Comparison of ENCODE assay signal across 14 cellular contexts in the genomic region with DNA sequence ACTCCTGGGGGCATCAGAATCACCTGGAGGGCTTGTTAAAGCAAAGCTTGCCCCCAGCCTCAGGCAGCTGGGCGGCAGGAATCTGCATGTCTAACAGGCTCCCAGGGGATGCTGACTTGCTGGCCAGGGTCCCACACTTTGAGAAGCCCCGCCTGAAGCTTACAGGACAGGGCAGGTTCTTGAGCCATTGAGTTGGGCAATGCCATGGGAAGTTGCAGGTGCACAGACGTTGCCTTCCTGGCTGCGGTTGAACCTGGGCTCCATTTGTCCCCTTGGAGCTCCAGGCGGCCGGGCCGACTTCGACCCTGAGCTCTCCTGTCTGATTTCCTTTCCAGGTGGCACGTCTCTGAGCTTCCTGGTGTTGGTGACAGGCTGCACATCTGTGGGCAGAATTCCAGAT. TPM values are rescaled to one million over a fixed set of nuclear protein-coding genes. Genes with fewer than 3 reads are reported as not detected.
DNase-seq lines count a peak whose midpoint lies in the region; TF ChIP-seq lines count a peak whose summit lies in the region.
"Had no signal": no experiment of that assay in that cellular context is flagged by ENCODE, and none has a peak within 500 bp of the region (broad histone marks: within the 10 kb centered on the region; RNA-seq: fewer than 3 reads in every experiment).

No MANE protein-coding gene starts in this region.

- H3K27ac ChIP-seq in AG04450 (ENCODE audit: low read depth, low read length), result peak overlapping the region; percentile 31
- H3K27ac ChIP-seq: C4-2B, ovary, SJCRH30 had no signal

- H3K36me3 Mint-ChIP-seq in Caco-2 (ENCODE audit: insufficient read depth, unreplicated experiment), result peaks cover 33% of the 10 kb centered on the region
- H3K36me3 Mint-ChIP-seq in dendritic cell treated with granulocyte-macrophage colony-stimulating factor and Interleukin-4, amounts not matched to agents 40 ng/mL and 50 ng/mL, for 4 days (ENCODE audit: low read depth), result peaks cover 6% of the 10 kb centered on the region
- H3K36me3 Mint-ChIP-seq in osteocyte (ENCODE audit: unreplicated experiment), result peaks cover 19% of the 10 kb centered on the region
- no peaks in the 10 kb centered on the region for H3K36me3 Mint-ChIP-seq in nephron progenitor cell (ENCODE audit: low read depth)

- H3K9me3 Mint-ChIP-seq in Caco-2 (ENCODE audit: unreplicated experiment), result no peaks in the 10 kb centered on the region
- H3K9me3 Mint-ChIP-seq in dendritic cell treated with granulocyte-macrophage colony-stimulating factor and Interleukin-4, amounts not matched to agents 40 ng/mL and 50 ng/mL, for 4 days, result no peaks in the 10 kb centered on the region
- H3K9me3 Mint-ChIP-seq in osteocyte (ENCODE audit: unreplicated experiment), result no peaks in the 10 kb centered on the region
- no peaks in the 10 kb centered on the region for H3K9me3 Mint-ChIP-seq in nephron progenitor cell

- H3K36me3 ChIP-seq in Caco-2 (ENCODE audit: control insufficient read depth, insufficient read depth, low read length), result no peaks in the 10 kb centered on the region; the same call in none of the 2 replicates
- H3K36me3 ChIP-seq: ovary had no signal

- CTCF ChIA-PET in AG04450 (lab: Charles Lee) (no interaction called here), Caco-2 (lab: Charles Lee) (no interaction called here)

- BruUV-seq in Caco-2 (replicated peaks; lab: Mats Ljungman, UMichigan), result no TSS peak

- H3K4me3 Mint-ChIP-seq in Caco-2 (ENCODE audit: unreplicated experiment), result no peak overlapping the region
- no peak overlapping the region for H3K4me3 Mint-ChIP-seq in dendritic cell treated with granulocyte-macrophage colony-stimulating factor and Interleukin-4, amounts not matched to agents 40 ng/mL and 50 ng/mL, for 4 days
- H3K4me3 Mint-ChIP-seq in osteocyte (ENCODE audit: unreplicated experiment), result no peak overlapping the region
- H3K4me3 Mint-ChIP-seq in nephron progenitor cell, result no peak overlapping the region

- H3K27ac Mint-ChIP-seq in Caco-2 (ENCODE audit: unreplicated experiment) (peak overlapping the region; percentile 84), osteocyte (ENCODE audit: unreplicated experiment) (peak overlapping the region; percentile 99), nephron progenitor cell (no peak overlapping the region)
- peak overlapping the region; percentile 92 for H3K27ac Mint-ChIP-seq in dendritic cell treated with granulocyte-macrophage colony-stimulating factor and Interleukin-4, amounts not matched to agents 40 ng/mL and 50 ng/mL, for 4 days

- H3K4me3 ChIP-seq in AG04450 (ENCODE audit: low read depth, low read length), result no peak overlapping the region
- H3K4me3 ChIP-seq in Caco-2 (ENCODE audit: low read depth, low read length), result no peak overlapping the region
- H3K4me3 ChIP-seq: ovary, SJCRH30 had no signal

- peaks cover 25% of the 10 kb centered on the region for H3K4me1 Mint-ChIP-seq in Caco-2 (ENCODE audit: low read depth, unreplicated experiment)
- H3K4me1 Mint-ChIP-seq in dendritic cell treated with granulocyte-macrophage colony-stimulating factor and Interleukin-4, amounts not matched to agents 40 ng/mL and 50 ng/mL, for 4 days (ENCODE audit: low read depth), result peaks cover 70% of the 10 kb centered on the region
- peaks cover 82% of the 10 kb centered on the region for H3K4me1 Mint-ChIP-seq in osteocyte (ENCODE audit: unreplicated experiment)
- peaks cover 59% of the 10 kb centered on the region for H3K4me1 Mint-ChIP-seq in nephron progenitor cell

- H3K27me3 ChIP-seq in AG04450 (ENCODE audit: control insufficient read depth, insufficient read depth, low read length) (no peaks in the 10 kb centered on the region), Caco-2 (replicated peaks; ENCODE audit: control insufficient read depth, insufficient read depth, low read length) (no peaks in the 10 kb centered on the region)
- H3K27me3 ChIP-seq: ovary, SJCRH30 had no signal

- H3K9me3 ChIP-seq in AG04450 (ENCODE audit: control insufficient read depth, insufficient read depth, low read length), result peaks cover 6% of the 10 kb centered on the region; the same call in 1 of the 2 replicates
- H3K9me3 ChIP-seq in Caco-2, result no peaks in the 10 kb centered on the region
- H3K9me3 ChIP-seq: ovary, SJCRH30 had no signal

- TF ChIP-seq CTCF in AG04450 (IDR thresholded peaks at IDR 0.05; ENCODE audit: low read depth, low read length) (no peak), Caco-2 (IDR thresholded peaks at IDR 0.05; ENCODE audit: insufficient read depth in 1 of 2, low read depth in 1 of 2, low read length in 1 of 2, severe bottlenecking in 1 of 2, unreplicated experiment in 1 of 2) (no peak), osteocyte (IDR thresholded peaks at IDR 0.05) (no peak), nephron progenitor cell (IDR thresholded peaks at IDR 0.05) (no peak)

- POLR2A ChIA-PET in AG04450 (lab: Yijun Ruan, JAX) (no interaction called here), Caco-2 (lab: Charles Lee) (no interaction called here)

- H3K4me1 ChIP-seq in Caco-2, result peaks cover 11% of the 10 kb centered on the region

- H3K27me3 Mint-ChIP-seq in Caco-2 (ENCODE audit: insufficient read depth, unreplicated experiment), result no peaks in the 10 kb centered on the region
- H3K27me3 Mint-ChIP-seq in dendritic cell treated with granulocyte-macrophage colony-stimulating factor and Interleukin-4, amounts not matched to agents 40 ng/mL and 50 ng/mL, for 4 days, result peaks cover 8% of the 10 kb centered on the region
- no peaks in the 10 kb centered on the region for H3K27me3 Mint-ChIP-seq in osteocyte (ENCODE audit: unreplicated experiment)
- no peaks in the 10 kb centered on the region for H3K27me3 Mint-ChIP-seq in nephron progenitor cell (ENCODE audit: low read depth, poor library complexity)

- DNase-seq in AG04450 (ENCODE audit: low read depth, low spot score), result no peak
- no peak for DNase-seq in Caco-2
- DNase-seq in osteocyte (ENCODE audit: extremely low spot score, unreplicated experiment), result no peak
- no peak for DNase-seq in nephron progenitor cell
- DNase-seq in SK-N-DZ (ENCODE audit: low spot score), result no peak
- no peak for DNase-seq in NCI-H748 treated with DMSO at 0.1 percent for 48 hours (lab: John Stamatoyannopoulos, UW)
- DNase-seq: activated CD4-positive, CD25-positive, alpha-beta regulatory T cell treated with anti-CD3 and anti-CD28 coated beads, Interleukin-2, amount 50 U/mL, for 72 hours; activated CD8-positive, alpha-beta memory T cell treated with anti-CD3 and anti-CD28 coated beads, Interleukin-2, amount 50 U/mL, for 4 hours; KG1; NCI-H1930; SJCRH30 had no signal

- intact Hi-C loops in Caco-2 (cut with micrococcal nuclease; ENCODE audit: unreplicated experiment), result no loop called here
- intact Hi-C loops in dendritic cell treated with granulocyte-macrophage colony-stimulating factor and Interleukin-4, amounts not matched to agents 40 ng/mL and 50 ng/mL, for 4 days (cut with micrococcal nuclease), result no loop called here

RNA-seq across cellular contexts. Expression of a gene that starts 46.8 kb away (rescaled TPM):
- 38.1 and 40.8 TPM in 2 replicates for polyA plus RNA-seq in AG04450 (2011; rRNA removed)
- 63.6 and 78.2 TPM in 2 replicates for polyA minus RNA-seq in AG04450 (2011; rRNA and poly(A)+ RNA removed)
- total RNA-seq in Caco-2 (2022), result 45.0 and 47.9 TPM in 2 replicates
- 94.5 and 95.4 TPM in 2 replicates for total RNA-seq in osteocyte
- polyA plus RNA-seq in SK-N-DZ (2014; cell fraction: cytosol; rRNA removed), result 0.82 and 1.5 TPM in 2 replicates
- 0.77 and 1.4 TPM in 2 replicates for polyA plus RNA-seq in SK-N-DZ (2014; cell fraction: nucleus; rRNA removed)
